1 cellular context compared by ENCODE assay signal in genomic region chr1:161725888-161726630, GRCh38.
TF ChIP-seq lines count a peak whose summit lies in the region.

No MANE protein-coding gene starts in this region.

TF ChIP-seq in K562, 482 proteins besides CTCF, POLR2A, EP300 and RAD21 (continued from another document and continues in another):
- TF ChIP-seq ZNF655 (CRISPR knock-in tag; IDR thresholded peaks at IDR 0.05) = no peak
- no peak for TF ChIP-seq ZNF384 (IDR thresholded peaks at IDR 0.05; ENCODE audit: low read depth, low read length)
- TF ChIP-seq C11orf30 (IDR thresholded peaks at IDR 0.05; ENCODE audit: low read depth) = no peak
- no peak for TF ChIP-seq ZNF707 (CRISPR knock-in tag; conservative IDR thresholded peaks at IDR 0.05)
- no peak for TF ChIP-seq PHF21A (IDR thresholded peaks at IDR 0.05; ENCODE audit: borderline replicate concordance, low read depth)
- TF ChIP-seq RUNX1 (IDR thresholded peaks at IDR 0.05; ENCODE audit: low read depth) = no peak
- peak; percentile 50 for TF ChIP-seq RBBP5 (IDR thresholded peaks at IDR 0.05; ENCODE audit: borderline replicate concordance, insufficient read depth, low read length, poor library complexity, severe bottlenecking)
- TF ChIP-seq POLR2B (IDR thresholded peaks at IDR 0.05; ENCODE audit: low read depth, partially characterized antibody) = no peak
- no peak for TF ChIP-seq HEY1 (CRISPR knock-in tag; IDR thresholded peaks at IDR 0.05; ENCODE audit: borderline replicate concordance)
- TF ChIP-seq E2F5 (CRISPR knock-in tag; IDR thresholded peaks at IDR 0.05) = no peak
- no peak for TF ChIP-seq CUX1 (CRISPR knock-in tag; IDR thresholded peaks at IDR 0.05)
- no peak for TF ChIP-seq BRF2 (IDR thresholded peaks at IDR 0.05; ENCODE audit: borderline replicate concordance, insufficient read depth, insufficient read length)
- TF ChIP-seq HMGXB4 (CRISPR knock-in tag; IDR thresholded peaks at IDR 0.05) = 0 out of 2 replicates have a peak, but pooled peaks have one; percentile 37
- TF ChIP-seq GMEB1 (CRISPR knock-in tag; IDR thresholded peaks at IDR 0.05) = no peak
- peak; percentile 18; the same call in 1 of the 2 replicates for TF ChIP-seq ZNF239 (CRISPR knock-in tag; IDR thresholded peaks at IDR 0.05)
- TF ChIP-seq RBM15 (IDR thresholded peaks at IDR 0.05; ENCODE audit: insufficient read depth, low read length) = no peak
- TF ChIP-seq POLR2G (IDR thresholded peaks at IDR 0.05; ENCODE audit: low read depth, low read length) = no peak
- no peak for TF ChIP-seq NR2C1 (IDR thresholded peaks at IDR 0.05)
- 0 out of 2 replicates have a peak, but pooled peaks have one; percentile 12 for TF ChIP-seq NR2C1 (tag; IDR thresholded peaks at IDR 0.05)
- no peak for TF ChIP-seq HSF4 (CRISPR knock-in tag; IDR thresholded peaks at IDR 0.05; ENCODE audit: borderline replicate concordance)
- no peak for TF ChIP-seq ZNF134 (CRISPR knock-in tag; conservative IDR thresholded peaks at IDR 0.05)
- TF ChIP-seq MYNN (IDR thresholded peaks at IDR 0.05) = no peak
- no peak for TF ChIP-seq MYNN (CRISPR knock-in tag; IDR thresholded peaks at IDR 0.05)
- no peak for TF ChIP-seq FOXO4 (CRISPR knock-in tag; IDR thresholded peaks at IDR 0.05)
- TF ChIP-seq HES1 (IDR thresholded peaks at IDR 0.05; ENCODE audit: low read depth) = no peak
- TF ChIP-seq HNRNPLL (IDR thresholded peaks at IDR 0.05; ENCODE audit: low read depth, low read length, poor library complexity, severe bottlenecking) = peak; percentile 22
- no peak for TF ChIP-seq ESRRB (CRISPR knock-in tag; IDR thresholded peaks at IDR 0.05; ENCODE audit: borderline replicate concordance)
- no peak for TF ChIP-seq PPARD (CRISPR knock-in tag; IDR thresholded peaks at IDR 0.05)
- no peak for TF ChIP-seq SMARCA4 (IDR thresholded peaks at IDR 0.05)
- no peak for TF ChIP-seq ZNF354B (CRISPR knock-in tag; IDR thresholded peaks at IDR 0.05)
- no peak for TF ChIP-seq SP1 (CRISPR knock-in tag; IDR thresholded peaks at IDR 0.05)
- TF ChIP-seq NFIX (CRISPR knock-in tag; IDR thresholded peaks at IDR 0.05; ENCODE audit: low read depth) = no peak
- no peak for TF ChIP-seq ZNF408 (CRISPR knock-in tag; IDR thresholded peaks at IDR 0.05; ENCODE audit: low read depth)
- no peak for TF ChIP-seq SMAD2 (IDR thresholded peaks at IDR 0.05; ENCODE audit: low read depth, low read length)
- TF ChIP-seq ZNF79 (CRISPR knock-in tag; IDR thresholded peaks at IDR 0.05; ENCODE audit: low read depth) = no peak
- TF ChIP-seq RBFOX2 (IDR thresholded peaks at IDR 0.05; ENCODE audit: low read depth, low read length) = peak; percentile 72
- TF ChIP-seq SRSF3 (IDR thresholded peaks at IDR 0.05; ENCODE audit: insufficient read depth, low read length) = no peak
- peak; percentile 78; the same call in 1 of the 2 replicates for TF ChIP-seq TEAD2 (tag; IDR thresholded peaks at IDR 0.05)
- TF ChIP-seq TBP (optimal IDR thresholded peaks at IDR 0.05; ENCODE audit: low read depth, low read length) = no peak
- TF ChIP-seq NFE2 (IDR thresholded peaks at IDR 0.05; ENCODE audit: low read depth) = no peak
- TF ChIP-seq MTA2 (IDR thresholded peaks at IDR 0.05; ENCODE audit: low read depth) = no peak
- TF ChIP-seq HCFC1 (IDR thresholded peaks at IDR 0.05; ENCODE audit: low read depth, low read length) = no peak
- TF ChIP-seq XRCC4 (IDR thresholded peaks at IDR 0.05; ENCODE audit: extremely low read depth, insufficient read depth, insufficient read length) = no peak
- no peak for TF ChIP-seq NFATC3 (IDR thresholded peaks at IDR 0.05)
- TF ChIP-seq CHD1 (IDR thresholded peaks at IDR 0.05; ENCODE audit: low read length) = no peak
- TF ChIP-seq ZNF76 (CRISPR knock-in tag; IDR thresholded peaks at IDR 0.05; ENCODE audit: borderline replicate concordance) = no peak
- TF ChIP-seq SNRNP70 (optimal IDR thresholded peaks at IDR 0.05; ENCODE audit: low read depth, low read length) = no peak
- no peak for TF ChIP-seq SMAD1 (IDR thresholded peaks at IDR 0.05; ENCODE audit: low read depth, low read length, partially characterized antibody)
- no peak for TF ChIP-seq CEBPZ (IDR thresholded peaks at IDR 0.05; ENCODE audit: borderline replicate concordance, low read depth, low read length)
- TF ChIP-seq EP400 (IDR thresholded peaks at IDR 0.05) = no peak
- no peak for TF ChIP-seq ESRRA (IDR thresholded peaks at IDR 0.05; ENCODE audit: borderline replicate concordance, low read depth)
- no peak for TF ChIP-seq MCM2 (IDR thresholded peaks at IDR 0.05; ENCODE audit: low read depth)
